ENCODE assay signal across 8 cellular contexts in the genomic region with DNA sequence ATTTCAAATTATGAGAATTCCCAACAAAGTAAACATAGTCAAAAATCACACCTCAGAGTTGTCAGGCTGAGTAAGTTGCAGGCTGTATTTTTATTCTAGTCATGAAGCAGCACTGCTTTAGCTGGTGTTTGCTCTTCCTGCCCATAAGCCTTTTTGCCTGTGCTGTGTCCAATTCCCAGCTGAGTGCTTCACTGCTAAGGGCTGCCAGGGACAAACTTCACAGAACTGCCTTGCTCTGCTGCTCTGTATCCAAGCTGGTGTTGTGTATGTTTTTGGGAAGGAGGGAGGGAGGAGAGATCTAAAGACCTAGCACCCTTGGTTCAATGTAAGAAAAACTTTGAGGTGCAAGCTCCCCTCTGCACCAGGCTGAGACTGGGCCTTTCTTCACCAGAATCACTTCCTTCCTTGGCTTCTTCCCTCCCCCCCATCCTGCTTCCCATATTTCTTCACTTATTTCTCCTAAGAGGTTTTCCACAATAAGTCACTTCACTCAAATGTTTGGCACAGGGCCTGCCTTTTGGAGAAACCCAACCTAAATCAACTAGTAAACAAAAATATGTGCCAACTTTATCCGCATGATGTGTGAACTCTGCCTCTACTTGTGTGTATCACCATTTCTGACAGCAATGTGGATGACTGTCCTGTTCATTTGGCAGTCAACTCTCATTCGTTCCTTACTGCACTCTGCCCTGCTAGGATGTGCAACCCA.
A peak's percentile ranks its signal among the peaks of the same experiment; 100 is the strongest.
DNase-seq lines count a peak whose midpoint lies in the region; ATAC-seq and TF ChIP-seq lines count a peak whose summit lies in the region.

No MANE protein-coding gene starts in this region.

- no peak for DNase-seq in stimulated activated naive CD8-positive, alpha-beta T cell treated with anti-CD3 and anti-CD28 coated beads, Interleukin-15, amount 100 ng/mL, for 72 hours
- DNase-seq in astrocyte of the hippocampus (ENCODE audit: low read depth, low spot score) (peak; percentile 50), lower leg skin (ENCODE audit: low spot score in 2 of 2) (peak; percentile 84 to 86), NOMO-1 (lab: John Stamatoyannopoulos, UW; ENCODE audit: unreplicated experiment in 2 of 2) (no peak)
- no peak for DNase-seq in stimulated activated CD4-positive, alpha-beta T cell treated with anti-CD3 and anti-CD28 coated beads, Interleukin-4, amount 100 ng/mL, for 24 hours

- no peak for TF ChIP-seq CTCF in lower leg skin (IDR thresholded peaks at IDR 0.05)

- 21 to 26% methylated on average over 2 of the region's 2 CpGs for WGBS in lower leg skin, 2 donors

- H3K27ac Mint-ChIP-seq in stimulated activated naive CD8-positive, alpha-beta T cell treated with anti-CD3 and anti-CD28 coated beads, Interleukin-15, Interleukin-2, amounts not matched to agents 100 ng/mL and 50 ng/mL, for 24 hours: peak overlapping the region; percentile 30
- no peak overlapping the region for H3K27ac Mint-ChIP-seq in stimulated activated naive CD8-positive, alpha-beta T cell treated with anti-CD3 and anti-CD28 coated beads, Interleukin-15, amount 100 ng/mL, for 72 hours

- H3K4me1 Mint-ChIP-seq in stimulated activated naive CD8-positive, alpha-beta T cell treated with anti-CD3 and anti-CD28 coated beads, Interleukin-15, Interleukin-2, amounts not matched to agents 100 ng/mL and 50 ng/mL, for 24 hours (ENCODE audit: low read depth): peaks cover 47% of the 10 kb centered on the region
- H3K4me1 Mint-ChIP-seq in stimulated activated naive CD8-positive, alpha-beta T cell treated with anti-CD3 and anti-CD28 coated beads, Interleukin-15, amount 100 ng/mL, for 72 hours: peaks cover 44% of the 10 kb centered on the region

- TF ChIP-seq POLR2A in lower leg skin (IDR thresholded peaks at IDR 0.05): no peak

- no peak overlapping the region for H3K4me3 ChIP-seq in lower leg skin (ENCODE audit: low read depth, poor library complexity, severe bottlenecking)

- no peak overlapping the region for H3K4me3 Mint-ChIP-seq in stimulated activated naive CD8-positive, alpha-beta T cell treated with anti-CD3 and anti-CD28 coated beads, Interleukin-15, Interleukin-2, amounts not matched to agents 100 ng/mL and 50 ng/mL, for 24 hours
- no peak overlapping the region for H3K4me3 Mint-ChIP-seq in stimulated activated naive CD8-positive, alpha-beta T cell treated with anti-CD3 and anti-CD28 coated beads, Interleukin-15, amount 100 ng/mL, for 72 hours

- peaks cover 5% of the 10 kb centered on the region for H3K9me3 Mint-ChIP-seq in stimulated activated naive CD8-positive, alpha-beta T cell treated with anti-CD3 and anti-CD28 coated beads, Interleukin-15, Interleukin-2, amounts not matched to agents 100 ng/mL and 50 ng/mL, for 24 hours
- H3K9me3 Mint-ChIP-seq in stimulated activated naive CD8-positive, alpha-beta T cell treated with anti-CD3 and anti-CD28 coated beads, Interleukin-15, amount 100 ng/mL, for 72 hours: peaks cover 7 to 8% of the 10 kb centered on the region in 2 donors

- peaks cover 89% of the 10 kb centered on the region for H3K36me3 Mint-ChIP-seq in stimulated activated naive CD8-positive, alpha-beta T cell treated with anti-CD3 and anti-CD28 coated beads, Interleukin-15, Interleukin-2, amounts not matched to agents 100 ng/mL and 50 ng/mL, for 24 hours (ENCODE audit: low read depth)

- no peak for ATAC-seq in stimulated activated naive CD8-positive, alpha-beta T cell treated with anti-CD3 and anti-CD28 coated beads, Interleukin-15, amount 100 ng/mL, for 72 hours
- ATAC-seq in GM18498 (IDR thresholded peaks at IDR 0.05; ENCODE audit: unreplicated experiment) (no peak), HG03196 (IDR thresholded peaks at IDR 0.05; ENCODE audit: unreplicated experiment) (no peak)

- intact Hi-C loops in lower leg skin (cut with DNase I; ENCODE audit: low total_unique reads): no loop called here

- H3K27me3 Mint-ChIP-seq in stimulated activated naive CD8-positive, alpha-beta T cell treated with anti-CD3 and anti-CD28 coated beads, Interleukin-15, Interleukin-2, amounts not matched to agents 100 ng/mL and 50 ng/mL, for 24 hours: no peaks in the 10 kb centered on the region
- H3K27me3 Mint-ChIP-seq in stimulated activated naive CD8-positive, alpha-beta T cell treated with anti-CD3 and anti-CD28 coated beads, Interleukin-15, amount 100 ng/mL, for 72 hours: no peaks in the 10 kb centered on the region

Comparison
In these comparisons a context has a peak if more than half of its experiments do, and no peak if none do; other contexts are left out.
1. DNase-seq: peak in astrocyte of the hippocampus (single experiment) and lower leg skin (2 of 2); none in stimulated activated naive CD8-positive, alpha-beta T cell treated with anti-CD3 and anti-CD28 coated beads, Interleukin-15, amount 100 ng/mL, for 72 hours (0 of 2), NOMO-1 (0 of 2) and stimulated activated CD4-positive, alpha-beta T cell treated with anti-CD3 and anti-CD28 coated beads, Interleukin-4, amount 100 ng/mL, for 24 hours (single experiment).